Comparison of ENCODE assay signal across 8 cellular contexts in the genomic region with DNA sequence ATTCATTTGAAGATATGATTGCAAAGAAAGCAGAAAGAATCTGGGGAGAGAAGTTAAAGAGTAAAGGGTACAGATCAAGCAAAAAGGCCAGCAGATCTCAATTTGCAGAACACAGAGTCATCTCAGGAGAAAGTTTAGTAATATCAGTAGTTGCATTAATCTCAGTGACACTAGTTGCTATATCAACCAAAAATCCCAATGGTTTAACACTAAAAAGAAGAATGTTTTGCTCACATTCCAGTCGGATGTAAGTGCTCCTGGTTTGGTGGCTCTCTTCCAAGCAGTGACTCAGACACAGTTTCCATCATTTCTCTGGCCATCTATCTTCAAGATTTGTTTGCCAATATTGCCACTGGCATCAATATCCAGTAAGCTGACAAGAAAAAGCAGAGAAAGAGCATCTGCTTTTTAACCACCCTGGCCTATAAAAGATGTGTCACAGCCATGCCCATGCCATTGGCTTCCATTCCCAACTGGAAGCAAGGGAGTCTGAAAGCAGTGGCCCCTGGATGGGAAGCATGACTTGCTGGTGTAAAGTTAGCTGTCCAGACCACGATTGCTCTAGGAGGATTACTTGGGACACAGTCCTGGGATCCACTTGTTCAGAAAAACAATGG. TPM values are rescaled to one million over a fixed set of nuclear protein-coding genes. Genes with fewer than 3 reads are reported as not detected.
A peak's percentile ranks its signal among the peaks of the same experiment; 100 is the strongest.
DNase-seq lines count a peak whose midpoint lies in the region; ATAC-seq and TF ChIP-seq lines count a peak whose summit lies in the region.

No MANE protein-coding gene starts in this region.

- DNase-seq in foreskin fibroblast (peak; percentile 55 to 72), left cardiac atrium (no peak), germinal center (ENCODE audit: low spot score) (no peak), mesothelial cell of epicardium (ENCODE audit: low spot score in 2 of 2, unreplicated experiment in 2 of 2) (no peak)
- no peak for DNase-seq in natural killer cell treated with Interleukin-12 subunit alpha and Interleukin-12 subunit beta and Interleukin-15 and Interleukin-18, amount 100 ng/mL, for 72 hours (ENCODE audit: low spot score)

- H3K36me3 Mint-ChIP-seq in natural killer cell treated with Interleukin-12 subunit alpha and Interleukin-12 subunit beta and Interleukin-15 and Interleukin-18, amount 100 ng/mL, for 72 hours, result no peaks in the 10 kb centered on the region
- H3K36me3 Mint-ChIP-seq in mesothelial cell of epicardium, result no peaks in the 10 kb centered on the region

- H3K4me1 Mint-ChIP-seq in natural killer cell treated with Interleukin-12 subunit alpha and Interleukin-12 subunit beta and Interleukin-15 and Interleukin-18, amount 100 ng/mL, for 72 hours (ENCODE audit: low read depth in 2 of 2), result peaks cover 0 to 8% of the 10 kb centered on the region in 2 donors
- no peaks in the 10 kb centered on the region for H3K4me1 Mint-ChIP-seq in mesothelial cell of epicardium

- no peak overlapping the region for H3K4me3 ChIP-seq in foreskin fibroblast (ENCODE audit: low read depth in 1 of 2, low read length in 2 of 2)

- H3K27ac Mint-ChIP-seq in natural killer cell treated with Interleukin-12 subunit alpha and Interleukin-12 subunit beta and Interleukin-15 and Interleukin-18, amount 100 ng/mL, for 72 hours, result no peak overlapping the region
- H3K27ac Mint-ChIP-seq in mesothelial cell of epicardium, result no peak overlapping the region

- intact Hi-C loops in left cardiac atrium (cut with DNase I), result no loop called here

- no peak for TF ChIP-seq CTCF in foreskin fibroblast (IDR thresholded peaks at IDR 0.05; ENCODE audit: low read depth, low read length)
- no peak for TF ChIP-seq CTCF in mesothelial cell of epicardium (IDR thresholded peaks at IDR 0.05; ENCODE audit: unreplicated experiment)

- H3K9me3 Mint-ChIP-seq in natural killer cell treated with Interleukin-12 subunit alpha and Interleukin-12 subunit beta and Interleukin-15 and Interleukin-18, amount 100 ng/mL, for 72 hours, result no peaks in the 10 kb centered on the region
- H3K9me3 Mint-ChIP-seq in mesothelial cell of epicardium, result no peaks in the 10 kb centered on the region

- H3K4me3 Mint-ChIP-seq in natural killer cell treated with Interleukin-12 subunit alpha and Interleukin-12 subunit beta and Interleukin-15 and Interleukin-18, amount 100 ng/mL, for 72 hours, result no peak overlapping the region
- no peak overlapping the region for H3K4me3 Mint-ChIP-seq in mesothelial cell of epicardium

- H3K27me3 Mint-ChIP-seq in natural killer cell treated with Interleukin-12 subunit alpha and Interleukin-12 subunit beta and Interleukin-15 and Interleukin-18, amount 100 ng/mL, for 72 hours, result peaks cover 33 to 47% of the 10 kb centered on the region in 2 donors
- peaks cover 7% of the 10 kb centered on the region for H3K27me3 Mint-ChIP-seq in mesothelial cell of epicardium (ENCODE audit: low read depth)

- peak; percentile 91 for ATAC-seq in GM18502 (IDR thresholded peaks at IDR 0.05; ENCODE audit: poor library complexity, unreplicated experiment)
- peak; percentile 89 for ATAC-seq in GM21619 (IDR thresholded peaks at IDR 0.05; ENCODE audit: unreplicated experiment)
- ATAC-seq in HG03469 (IDR thresholded peaks at IDR 0.05; ENCODE audit: unreplicated experiment), result peak; percentile 74
- no peak for ATAC-seq in left cardiac atrium
- ATAC-seq in natural killer cell treated with Interleukin-12 subunit alpha and Interleukin-12 subunit beta and Interleukin-15 and Interleukin-18, amount 100 ng/mL, for 72 hours, result no peak

RNA-seq across cellular contexts. Expression of a gene that starts 45.5 kb away (rescaled TPM):
- total RNA-seq in left cardiac atrium (under 1 TPM; 0.50 to 0.76 TPM), mesothelial cell of epicardium (0.27 to 0.96 TPM (median 0.61 TPM) in 3 replicates)
- 1 to 10 TPM; 1.8 to 6.6 TPM for total RNA-seq in natural killer cell treated with Interleukin-12 subunit alpha and Interleukin-12 subunit beta and Interleukin-15 and Interleukin-18, amount 100 ng/mL, for 72 hours

RNA-seq across cellular contexts. Expression of a gene that starts 49.3 kb away (rescaled TPM):
- total RNA-seq in left cardiac atrium, result 10 to 100 TPM in 1 of 2 donors, 1 to 10 TPM in 1; 6.3 to 15.3 TPM
- total RNA-seq in natural killer cell treated with Interleukin-12 subunit alpha and Interleukin-12 subunit beta and Interleukin-15 and Interleukin-18, amount 100 ng/mL, for 72 hours, result not detected
- 2.9 to 3.2 TPM (median 3.1 TPM) in 3 replicates for total RNA-seq in mesothelial cell of epicardium

Comparison
In these comparisons a context has a peak if more than half of its experiments do, and no peak if none do; other contexts are left out.
1. ATAC-seq: peak in GM18502 (single experiment), GM21619 (single experiment) and HG03469 (single experiment); none in left cardiac atrium (0 of 2) and natural killer cell treated with Interleukin-12 subunit alpha and Interleukin-12 subunit beta and Interleukin-15 and Interleukin-18, amount 100 ng/mL, for 72 hours (0 of 2).
2. DNase-seq: peak in foreskin fibroblast (2 of 2); none in left cardiac atrium (single experiment), natural killer cell treated with Interleukin-12 subunit alpha and Interleukin-12 subunit beta and Interleukin-15 and Interleukin-18, amount 100 ng/mL, for 72 hours (single experiment), germinal center (single experiment) and mesothelial cell of epicardium (0 of 2).